8 cellular contexts compared by ENCODE assay signal in genomic region chr15:80403712-80404056, GRCh38. TPM values are rescaled to one million over a fixed set of nuclear protein-coding genes. Genes with fewer than 3 reads are reported as not detected.
DNase-seq lines count a peak whose midpoint lies in the region; ATAC-seq and TF ChIP-seq lines count a peak whose summit lies in the region.

No MANE protein-coding gene starts in this region.

- H3K4me1 Mint-ChIP-seq in CD4-positive, alpha-beta T cell (ENCODE audit: low read depth): peaks cover 4% of the 10 kb centered on the region

- no peaks in the 10 kb centered on the region for H3K36me3 ChIP-seq in BLaER1 treated with 17β-estradiol and CSF1 and Interleukin-3, amounts not matched to agents 10 nM and 100 nM

- H3K27me3 ChIP-seq in BLaER1 treated with 17β-estradiol and CSF1 and Interleukin-3, amounts not matched to agents 10 nM and 100 nM: peaks cover 18 to 29% (median 25%) of the 10 kb centered on the region in 11 experiments; a peak in 21 of 22 replicates
- peaks cover 74% of the 10 kb centered on the region for H3K27me3 ChIP-seq in CD4-positive, alpha-beta T cell (ENCODE audit: control insufficient read depth, insufficient read depth, low read length)

- no peaks in the 10 kb centered on the region for H4K20me1 ChIP-seq in BLaER1 treated with 17β-estradiol and CSF1 and Interleukin-3, amounts not matched to agents 10 nM and 100 nM

- peaks cover 9 to 14% (median 13%) of the 10 kb centered on the region in 11 experiments; a peak in 18 of 22 replicates for H3K9me3 ChIP-seq in BLaER1 treated with 17β-estradiol and CSF1 and Interleukin-3, amounts not matched to agents 10 nM and 100 nM (replicated peaks in 1 of 11)
- H3K9me3 ChIP-seq in CD4-positive, alpha-beta T cell (ENCODE audit: control insufficient read depth, low read length): no peaks in the 10 kb centered on the region

- ATAC-seq in CD4-positive, alpha-beta T cell (ENCODE audit: poor library complexity): no peak

- H3K36me3 Mint-ChIP-seq in CD4-positive, alpha-beta T cell (ENCODE audit: low read depth): no peaks in the 10 kb centered on the region

- peak overlapping the region; percentile 68 to 92 (median 84); a peak in 21 of 22 replicates for H3K9ac ChIP-seq in BLaER1 treated with 17β-estradiol and CSF1 and Interleukin-3, amounts not matched to agents 10 nM and 100 nM

- H3K27ac Mint-ChIP-seq in CD4-positive, alpha-beta T cell: no peak overlapping the region

- POLR2A ChIA-PET in CD4-positive, alpha-beta T cell (lab: Charles Lee): no interaction called here

- peaks cover 11 to 29% (median 24%) of the 10 kb centered on the region in 10 experiments; a peak in 18 of 20 replicates for H3K4me1 ChIP-seq in BLaER1 treated with 17β-estradiol and CSF1 and Interleukin-3, amounts not matched to agents 10 nM and 100 nM

- H3K27ac ChIP-seq in BLaER1 treated with 17β-estradiol and CSF1 and Interleukin-3, amounts not matched to agents 10 nM and 100 nM: peak overlapping the region in 10 of 11 experiments; percentile 2 to 92 (median 82); a peak in 20 of 22 replicates
- H3K27ac ChIP-seq in CD4-positive, alpha-beta T cell (ENCODE audit: low read depth, low read length): no peak overlapping the region

- TF ChIP-seq CTCF in fibroblast of the aortic adventitia (IDR thresholded peaks at IDR 0.05; ENCODE audit: insufficient read depth, low read length): no peak
- TF ChIP-seq CTCF in CD4-positive, alpha-beta T cell (IDR thresholded peaks at IDR 0.05): no peak

- CTCF ChIA-PET in CD4-positive, alpha-beta T cell (lab: Charles Lee): no interaction called here

- peaks cover 72% of the 10 kb centered on the region for H3K27me3 Mint-ChIP-seq in CD4-positive, alpha-beta T cell

- H3K4me2 ChIP-seq in BLaER1 treated with 17β-estradiol and CSF1 and Interleukin-3, amounts not matched to agents 10 nM and 100 nM: peak overlapping the region; percentile 78 to 89 (median 82)

- intact Hi-C loops in CD4-positive, alpha-beta T cell (cut with DNase I, micrococcal nuclease): no loop called here

- DNase-seq in NCI-H526 treated with DMSO at 0.1 percent for 48 hours (lab: John Stamatoyannopoulos, UW) (peak; percentile 23), fibroblast of the aortic adventitia (ENCODE audit: low read depth) (no peak), occipital lobe (lab: John Stamatoyannopoulos, UW) (peak; percentile 68), inferior parietal cortex (ENCODE audit: extremely low spot score) (no peak), DMS153 treated with DMSO at 0.1 percent for 48 hours (lab: John Stamatoyannopoulos, UW; ENCODE audit: unreplicated experiment) (no peak), superior temporal gyrus (ENCODE audit: extremely low spot score) (no peak)
- DNase-seq in CD4-positive, alpha-beta T cell: no peak

- H3K4me3 Mint-ChIP-seq in CD4-positive, alpha-beta T cell: no peak overlapping the region

- H3K4me3 ChIP-seq in BLaER1 treated with 17β-estradiol and CSF1 and Interleukin-3, amounts not matched to agents 10 nM and 100 nM: peak overlapping the region; percentile 60 to 79 (median 74)
- peak overlapping the region; percentile 63 for H3K4me3 ChIP-seq in fibroblast of the aortic adventitia (ENCODE audit: low read depth, low read length)

- H3K9me3 Mint-ChIP-seq in CD4-positive, alpha-beta T cell: no peaks in the 10 kb centered on the region

RNA-seq across cellular contexts. Expression of gene ARNT2, which starts 0.5 kb away (rescaled TPM):
- total RNA-seq in fibroblast of the aortic adventitia (ENCODE audit: low replicate concordance) (9.4 and 12.7 TPM in 2 replicates), occipital lobe (56.6 TPM)
- total RNA-seq in CD4-positive, alpha-beta T cell: not detected

Comparison
In these comparisons a context has a peak if more than half of its experiments do, and no peak if none do; other contexts are left out.
1. DNase-seq: peak in NCI-H526 treated with DMSO at 0.1 percent for 48 hours (single experiment) and occipital lobe (single experiment); none in fibroblast of the aortic adventitia (single experiment), CD4-positive, alpha-beta T cell (0 of 10), inferior parietal cortex (single experiment), DMS153 treated with DMSO at 0.1 percent for 48 hours (single experiment) and superior temporal gyrus (single experiment).
2. RNA of gene ARNT2, which starts 0.5 kb away (total RNA-seq): 56.6 TPM in occipital lobe (single experiment) and 9.4 to 12.7 TPM in fibroblast of the aortic adventitia; not detected in CD4-positive, alpha-beta T cell; every median in the first group is over 10 times any median in the second.